ENCODE assay signal across 10 cellular contexts in genomic region chr4:153067376-153067775, GRCh38.
A peak's percentile ranks its signal among the peaks of the same experiment; 100 is the strongest.
DNase-seq lines count a peak whose midpoint lies in the region; ATAC-seq, FAIRE-seq and TF ChIP-seq lines count a peak whose summit lies in the region.
"Had no signal": no experiment of that assay in that cellular context is flagged by ENCODE, and none has a peak within 500 bp of the region (broad histone marks: within the 10 kb centered on the region; RNA-seq: fewer than 3 reads in every experiment).

No MANE protein-coding gene starts in this region.

- H4K8ac ChIP-seq in H1 (ENCODE audit: extremely low read depth, insufficient read depth, low read length), result no peak overlapping the region

- TF ChIP-seq CTCF in H1 (IDR thresholded peaks at IDR 0.05; ENCODE audit: control extremely low read depth in 1 of 3, insufficient read depth in 1 of 3, low read depth in 1 of 3, low read length in 3 of 3) (no peak), neural crest cell (conservative IDR thresholded peaks at IDR 0.05) (no peak)

- H3K4me3 Mint-ChIP-seq in neural crest cell, result no peak overlapping the region

- TF ChIP-seq RAD21 in H1 (IDR thresholded peaks at IDR 0.05 in 1 of 2, conservative IDR thresholded peaks at IDR 0.05 in 1 of 2; ENCODE audit: low read depth in 2 of 2, low read length in 2 of 2), result no peak

- H3K4ac ChIP-seq in H1 (replicated peaks; ENCODE audit: insufficient read length, low read depth, low read length), result no peak overlapping the region

- no peaks in the 10 kb centered on the region for H3K9me3 ChIP-seq in H1 (ENCODE audit: insufficient read depth in 2 of 2, low read depth in 1 of 2, low read length in 1 of 2)

- no peak overlapping the region for H2BK12ac ChIP-seq in H1 (ENCODE audit: low read depth, low read length)

- no peak overlapping the region for H3K27ac ChIP-seq in H1 (ENCODE audit: low read depth, low read length)
- H3K27ac ChIP-seq: SK-N-MC had no signal

- peak overlapping the region; percentile 65 for H2AFZ ChIP-seq in H1 (ENCODE audit: low read length)

- no peak overlapping the region for H3K4me3 ChIP-seq in H1 (ENCODE audit: extremely low read depth in 1 of 4, insufficient read depth in 2 of 4, low read depth in 3 of 4, low read length in 4 of 4)
- H3K4me3 ChIP-seq: SK-N-MC had no signal

- H2BK20ac ChIP-seq in H1 (ENCODE audit: low read length), result peak overlapping the region; percentile 75; the same call in 1 of the 2 replicates

- no peak overlapping the region for H2BK15ac ChIP-seq in H1 (ENCODE audit: low read length)

- intact Hi-C loops in left ventricle myocardium superior (cut with micrococcal nuclease), result no loop called here

- no peak overlapping the region for H3K4me2 ChIP-seq in H1 (ENCODE audit: insufficient read depth in 1 of 2, low read depth in 2 of 2, low read length in 2 of 2)

- no peak overlapping the region for H3K18ac ChIP-seq in H1 (ENCODE audit: extremely low read depth, low read length)

- CTCF ChIA-PET in H1 (lab: Charles Lee; ENCODE audit: partially characterized antibody), result no interaction called here

- H3K9ac ChIP-seq in H1 (replicated peaks in 1 of 4; ENCODE audit: extremely low read depth in 1 of 4, low read depth in 3 of 4, low read length in 3 of 4), result no peak overlapping the region

- no peak overlapping the region for H3K56ac ChIP-seq in H1 (replicated peaks; ENCODE audit: insufficient read length, low read depth, low read length)

- H3K27ac Mint-ChIP-seq in neural crest cell (ENCODE audit: unreplicated experiment), result peak overlapping the region; percentile 9

- H4K5ac ChIP-seq in H1 (ENCODE audit: insufficient read length, low read depth, low read length), result no peak overlapping the region

- TF ChIP-seq EP300 in H1 (IDR thresholded peaks at IDR 0.05; ENCODE audit: borderline replicate concordance in 1 of 2, low read depth in 2 of 2, low read length in 2 of 2), result no peak

- peaks cover 32% of the 10 kb centered on the region for H3K4me1 Mint-ChIP-seq in neural crest cell

- no peaks in the 10 kb centered on the region for H3K27me3 Mint-ChIP-seq in neural crest cell (ENCODE audit: low read depth)

- no peak overlapping the region for H4K91ac ChIP-seq in H1 (replicated peaks; ENCODE audit: insufficient read length, low read length)

- H3K23ac ChIP-seq in H1 (ENCODE audit: insufficient read length), result no peak overlapping the region

- no peak for FAIRE-seq in H1 (lab: Jason Lieb, UNC)

- peaks cover 2 to 13% (median 7%) of the 10 kb centered on the region in 4 experiments; a peak in 5 of 7 replicates for H3K4me1 ChIP-seq in H1 (replicated peaks in 1 of 4; ENCODE audit: control insufficient read depth in 3 of 4, insufficient read depth in 4 of 4, low read length in 3 of 4)

- H2BK120ac ChIP-seq in H1 (replicated peaks; ENCODE audit: low read depth, low read length), result no peak overlapping the region

- H2AK5ac ChIP-seq in H1 (ENCODE audit: low read depth, low read length), result no peak overlapping the region

- no peaks in the 10 kb centered on the region for H3K27me3 ChIP-seq in H1 (replicated peaks in 1 of 4; ENCODE audit: control insufficient read depth in 3 of 4, extremely low read depth in 1 of 4, insufficient read depth in 3 of 4, low read length in 3 of 4)

- no peak overlapping the region for H2BK5ac ChIP-seq in H1 (ENCODE audit: low read depth, low read length)

- ATAC-seq in HG03571 (IDR thresholded peaks at IDR 0.05; ENCODE audit: unreplicated experiment) (no peak), left ventricle myocardium superior (no peak), GM21390 (IDR thresholded peaks at IDR 0.05; ENCODE audit: unreplicated experiment) (no peak)

- no peaks in the 10 kb centered on the region for H3K23me2 ChIP-seq in H1 (ENCODE audit: low read depth, low read length)

- DNase-seq in EL, result peak; percentile 51
- DNase-seq in NCI-H226, result peak; percentile 14
- DNase-seq in H1 (ENCODE audit: low read depth in 1 of 2, low spot score in 2 of 2), result no peak
- DNase-seq in neural crest cell (ENCODE audit: low read depth, low spot score), result no peak
- no peak for DNase-seq in stimulated activated CD4-positive, alpha-beta T cell treated with anti-CD3 and anti-CD28 coated beads, Interleukin-4, amount 100 ng/mL, for 24 hours
- no peak for DNase-seq in left ventricle myocardium superior
- DNase-seq: anterior cingulate cortex had no signal

- no peaks in the 10 kb centered on the region for H3K79me1 ChIP-seq in H1 (ENCODE audit: low read depth, low read length)

- WGBS in H1 (ENCODE audit: extremely low coverage in 1 of 2, insufficient coverage in 1 of 2, insufficient read length in 1 of 2, insufficient replicate concordance in 2 of 2, low coverage in 1 of 2, low lambda C conversion rate in 2 of 2, missing lambda C conversion rate in 1 of 2), 2 experiments, result 90% methylated on average over 1 of the region's 1 CpG; no CpG with 5 or more reads in 1 of the 2 experiments

- peaks cover 2% of the 10 kb centered on the region for H3K9me3 Mint-ChIP-seq in neural crest cell

- no peak for TF ChIP-seq POLR2A in H1 (IDR thresholded peaks at IDR 0.05; ENCODE audit: control extremely low read depth in 1 of 2, low read depth in 2 of 2, low read length in 2 of 2)

- H3K36me3 Mint-ChIP-seq in neural crest cell (ENCODE audit: low read depth), result peaks cover 3% of the 10 kb centered on the region

- no peak overlapping the region for H3K14ac ChIP-seq in H1 (ENCODE audit: insufficient read length)

- POLR2A ChIA-PET in H1 (lab: Charles Lee; ENCODE audit: partially characterized antibody), result no interaction called here

- no peaks in the 10 kb centered on the region for H3K79me2 ChIP-seq in H1 (ENCODE audit: control insufficient read depth in 1 of 2, insufficient read depth in 2 of 2, low read length in 2 of 2)

- no peaks in the 10 kb centered on the region for H4K20me1 ChIP-seq in H1 (replicated peaks in 1 of 2; ENCODE audit: control insufficient read depth in 1 of 2, insufficient read depth in 2 of 2, low read length in 2 of 2)

- no peaks in the 10 kb centered on the region for H3K36me3 ChIP-seq in H1 (ENCODE audit: control insufficient read depth in 2 of 4, insufficient read depth in 4 of 4, low read length in 3 of 4)

TF ChIP-seq in H1, 55 proteins besides CTCF, POLR2A, EP300 and RAD21:
- TF ChIP-seq SAP30 (IDR thresholded peaks at IDR 0.05; ENCODE audit: insufficient read depth, insufficient replicate concordance, low read length), result no peak
- peak; percentile 23; the same call in 1 of the 2 replicates for TF ChIP-seq JUND (IDR thresholded peaks at IDR 0.05; ENCODE audit: low read length)
- TF ChIP-seq RBBP5 (IDR thresholded peaks at IDR 0.05; ENCODE audit: borderline replicate concordance, low read depth, low read length), result 0 out of 2 replicates have a peak, but pooled peaks have one; percentile 42

Comparison
In these comparisons a context has a peak if more than half of its experiments do, and no peak if none do; other contexts are left out.
1. DNase-seq: peak in EL (single experiment) and NCI-H226 (single experiment); none in H1 (0 of 2), neural crest cell (single experiment), stimulated activated CD4-positive, alpha-beta T cell treated with anti-CD3 and anti-CD28 coated beads, Interleukin-4, amount 100 ng/mL, for 24 hours (single experiment) and left ventricle myocardium superior (single experiment).